In the genomic region with DNA sequence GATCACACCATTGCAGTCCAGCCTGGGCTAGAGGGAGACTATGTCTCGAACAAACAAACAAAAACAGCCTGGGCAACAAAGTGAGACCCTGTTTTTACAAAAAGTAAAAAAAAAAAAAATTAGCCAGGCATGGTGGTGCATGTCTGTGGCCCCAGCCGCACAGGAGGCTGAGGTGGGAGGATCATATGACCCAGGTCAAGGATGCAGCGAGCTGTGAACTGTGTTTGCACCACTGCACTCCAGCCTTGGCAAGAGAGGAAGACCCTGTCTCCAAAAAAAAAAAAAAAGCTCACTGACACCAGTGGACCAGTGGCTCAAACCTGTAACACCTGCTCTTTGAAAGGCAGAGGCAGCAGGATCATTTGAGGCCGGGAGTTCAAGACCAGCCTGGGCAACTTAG, we compare ENCODE assay signal across 1 cellular context.
A peak's percentile ranks its signal among the peaks of the same experiment; 100 is the strongest.
TF ChIP-seq lines count a peak whose summit lies in the region.

No MANE protein-coding gene starts in this region.

TF ChIP-seq in HepG2, 621 proteins besides CTCF, POLR2A, EP300 and RAD21:
- TF ChIP-seq FOXM1 (CRISPR knock-in tag; IDR thresholded peaks at IDR 0.05) (no peak), ZNF7 (CRISPR knock-in tag; IDR thresholded peaks at IDR 0.05) (no peak), KLF15 (CRISPR knock-in tag; IDR thresholded peaks at IDR 0.05; ENCODE audit: borderline replicate concordance) (no peak), RORA (CRISPR knock-in tag; IDR thresholded peaks at IDR 0.05) (no peak)
- TF ChIP-seq, protein P1, sequence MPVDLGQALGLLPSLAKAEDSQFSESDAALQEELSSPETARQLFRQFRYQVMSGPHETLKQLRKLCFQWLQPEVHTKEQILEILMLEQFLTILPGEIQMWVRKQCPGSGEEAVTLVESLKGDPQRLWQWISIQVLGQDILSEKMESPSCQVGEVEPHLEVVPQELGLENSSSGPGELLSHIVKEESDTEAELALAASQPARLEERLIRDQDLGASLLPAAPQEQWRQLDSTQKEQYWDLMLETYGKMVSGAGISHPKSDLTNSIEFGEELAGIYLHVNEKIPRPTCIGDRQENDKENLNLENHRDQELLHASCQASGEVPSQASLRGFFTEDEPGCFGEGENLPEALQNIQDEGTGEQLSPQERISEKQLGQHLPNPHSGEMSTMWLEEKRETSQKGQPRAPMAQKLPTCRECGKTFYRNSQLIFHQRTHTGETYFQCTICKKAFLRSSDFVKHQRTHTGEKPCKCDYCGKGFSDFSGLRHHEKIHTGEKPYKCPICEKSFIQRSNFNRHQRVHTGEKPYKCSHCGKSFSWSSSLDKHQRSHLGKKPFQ (CRISPR knock-in tag; IDR thresholded peaks at IDR 0.05; ENCODE audit: insufficient replicate concordance), result peak; percentile 18
TF ChIP-seq in HepG2: peak in this region for 1.
